Comparison of ENCODE assay signal across 2 cellular contexts in the genomic region with DNA sequence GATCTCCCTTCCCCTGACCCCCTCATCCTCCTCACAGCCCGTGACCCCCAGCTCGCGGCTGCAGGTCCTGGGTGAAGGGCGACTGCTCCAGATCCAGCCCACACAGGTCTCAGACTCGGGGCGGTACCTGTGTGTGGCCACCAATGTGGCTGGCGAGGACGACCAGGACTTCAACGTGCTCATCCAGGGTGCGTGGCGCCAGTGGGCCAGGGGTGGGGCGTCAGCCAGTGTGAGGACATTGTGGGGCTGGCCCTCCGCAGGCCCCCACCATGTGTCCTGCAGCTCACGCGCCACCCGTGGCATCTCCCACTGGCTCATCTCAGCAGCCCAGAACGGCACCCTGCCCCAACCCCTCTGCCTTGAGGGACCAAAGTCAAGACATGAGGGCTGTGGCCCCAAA.
TF ChIP-seq lines count a peak whose summit lies in the region.

No MANE protein-coding gene starts in this region.

TF ChIP-seq in GM23338, 12 proteins besides CTCF, POLR2A, EP300 and RAD21 (continued from another document):
- TF ChIP-seq, protein P1, sequence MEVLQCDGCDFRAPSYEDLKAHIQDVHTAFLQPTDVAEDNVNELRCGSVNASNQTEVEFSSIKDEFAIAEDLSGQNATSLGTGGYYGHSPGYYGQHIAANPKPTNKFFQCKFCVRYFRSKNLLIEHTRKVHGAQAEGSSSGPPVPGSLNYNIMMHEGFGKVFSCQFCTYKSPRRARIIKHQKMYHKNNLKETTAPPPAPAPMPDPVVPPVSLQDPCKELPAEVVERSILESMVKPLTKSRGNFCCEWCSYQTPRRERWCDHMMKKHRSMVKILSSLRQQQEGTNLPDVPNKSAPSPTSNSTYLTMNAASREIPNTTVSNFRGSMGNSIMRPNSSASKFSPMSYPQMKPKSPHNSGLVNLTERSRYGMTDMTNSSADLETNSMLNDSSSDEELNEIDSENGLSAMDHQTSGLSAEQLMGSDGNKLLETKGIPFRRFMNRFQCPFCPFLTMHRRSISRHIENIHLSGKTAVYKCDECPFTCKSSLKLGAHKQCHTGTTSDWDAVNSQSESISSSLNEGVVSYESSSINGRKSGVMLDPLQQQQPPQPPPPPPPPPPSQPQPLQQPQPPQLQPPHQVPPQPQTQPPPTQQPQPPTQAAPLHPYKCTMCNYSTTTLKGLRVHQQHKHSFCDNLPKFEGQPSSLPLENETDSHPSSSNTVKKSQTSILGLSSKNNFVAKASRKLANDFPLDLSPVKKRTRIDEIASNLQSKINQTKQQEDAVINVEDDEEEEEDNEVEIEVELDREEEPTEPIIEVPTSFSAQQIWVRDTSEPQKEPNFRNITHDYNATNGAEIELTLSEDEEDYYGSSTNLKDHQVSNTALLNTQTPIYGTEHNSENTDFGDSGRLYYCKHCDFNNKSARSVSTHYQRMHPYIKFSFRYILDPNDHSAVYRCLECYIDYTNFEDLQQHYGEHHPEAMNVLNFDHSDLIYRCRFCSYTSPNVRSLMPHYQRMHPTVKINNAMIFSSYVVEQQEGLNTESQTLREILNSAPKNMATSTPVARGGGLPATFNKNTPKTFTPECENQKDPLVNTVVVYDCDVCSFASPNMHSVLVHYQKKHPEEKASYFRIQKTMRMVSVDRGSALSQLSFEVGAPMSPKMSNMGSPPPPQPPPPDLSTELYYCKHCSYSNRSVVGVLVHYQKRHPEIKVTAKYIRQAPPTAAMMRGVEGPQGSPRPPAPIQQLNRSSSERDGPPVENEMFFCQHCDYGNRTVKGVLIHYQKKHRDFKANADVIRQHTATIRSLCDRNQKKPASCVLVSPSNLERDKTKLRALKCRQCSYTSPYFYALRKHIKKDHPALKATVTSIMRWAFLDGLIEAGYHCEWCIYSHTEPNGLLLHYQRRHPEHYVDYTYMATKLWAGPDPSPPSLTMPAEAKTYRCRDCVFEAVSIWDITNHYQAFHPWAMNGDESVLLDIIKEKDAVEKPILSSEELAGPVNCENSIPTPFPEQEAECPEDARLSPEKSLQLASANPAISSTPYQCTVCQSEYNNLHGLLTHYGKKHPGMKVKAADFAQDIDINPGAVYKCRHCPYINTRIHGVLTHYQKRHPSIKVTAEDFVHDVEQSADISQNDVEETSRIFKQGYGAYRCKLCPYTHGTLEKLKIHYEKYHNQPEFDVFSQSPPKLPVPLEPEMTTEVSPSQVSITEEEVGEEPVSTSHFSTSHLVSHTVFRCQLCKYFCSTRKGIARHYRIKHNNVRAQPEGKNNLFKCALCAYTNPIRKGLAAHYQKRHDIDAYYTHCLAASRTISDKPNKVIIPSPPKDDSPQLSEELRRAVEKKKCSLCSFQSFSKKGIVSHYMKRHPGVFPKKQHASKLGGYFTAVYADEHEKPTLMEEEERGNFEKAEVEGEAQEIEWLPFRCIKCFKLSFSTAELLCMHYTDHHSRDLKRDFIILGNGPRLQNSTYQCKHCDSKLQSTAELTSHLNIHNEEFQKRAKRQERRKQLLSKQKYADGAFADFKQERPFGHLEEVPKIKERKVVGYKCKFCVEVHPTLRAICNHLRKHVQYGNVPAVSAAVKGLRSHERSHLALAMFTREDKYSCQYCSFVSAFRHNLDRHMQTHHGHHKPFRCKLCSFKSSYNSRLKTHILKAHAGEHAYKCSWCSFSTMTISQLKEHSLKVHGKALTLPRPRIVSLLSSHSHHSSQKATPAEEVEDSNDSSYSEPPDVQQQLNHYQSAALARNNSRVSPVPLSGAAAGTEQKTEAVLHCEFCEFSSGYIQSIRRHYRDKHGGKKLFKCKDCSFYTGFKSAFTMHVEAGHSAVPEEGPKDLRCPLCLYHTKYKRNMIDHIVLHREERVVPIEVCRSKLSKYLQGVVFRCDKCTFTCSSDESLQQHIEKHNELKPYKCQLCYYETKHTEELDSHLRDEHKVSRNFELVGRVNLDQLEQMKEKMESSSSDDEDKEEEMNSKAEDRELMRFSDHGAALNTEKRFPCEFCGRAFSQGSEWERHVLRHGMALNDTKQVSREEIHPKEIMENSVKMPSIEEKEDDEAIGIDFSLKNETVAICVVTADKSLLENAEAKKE (CRISPR knock-in tag; IDR thresholded peaks at IDR 0.05) = no peak
- no peak for TF ChIP-seq ETS1 (IDR thresholded peaks at IDR 0.05)
- TF ChIP-seq ZNF331 (CRISPR knock-in tag; IDR thresholded peaks at IDR 0.05; ENCODE audit: low read depth) = no peak
- TF ChIP-seq EZH2phosphoT487 (IDR thresholded peaks at IDR 0.05; ENCODE audit: unreplicated experiment) = no peak
- TF ChIP-seq STAT1 (IDR thresholded peaks at IDR 0.05; ENCODE audit: unreplicated experiment) = no peak
- no peak for TF ChIP-seq NANOG (IDR thresholded peaks at IDR 0.05; ENCODE audit: borderline replicate concordance)
- TF ChIP-seq REST (IDR thresholded peaks at IDR 0.05; ENCODE audit: unreplicated experiment) = no peak
- no peak for TF ChIP-seq JUNB (IDR thresholded peaks at IDR 0.05; ENCODE audit: unreplicated experiment)

TF ChIP-seq in WTC11, 78 proteins besides CTCF, POLR2A, EP300 and RAD21 (continued from another document):
- TF ChIP-seq, protein P2, sequence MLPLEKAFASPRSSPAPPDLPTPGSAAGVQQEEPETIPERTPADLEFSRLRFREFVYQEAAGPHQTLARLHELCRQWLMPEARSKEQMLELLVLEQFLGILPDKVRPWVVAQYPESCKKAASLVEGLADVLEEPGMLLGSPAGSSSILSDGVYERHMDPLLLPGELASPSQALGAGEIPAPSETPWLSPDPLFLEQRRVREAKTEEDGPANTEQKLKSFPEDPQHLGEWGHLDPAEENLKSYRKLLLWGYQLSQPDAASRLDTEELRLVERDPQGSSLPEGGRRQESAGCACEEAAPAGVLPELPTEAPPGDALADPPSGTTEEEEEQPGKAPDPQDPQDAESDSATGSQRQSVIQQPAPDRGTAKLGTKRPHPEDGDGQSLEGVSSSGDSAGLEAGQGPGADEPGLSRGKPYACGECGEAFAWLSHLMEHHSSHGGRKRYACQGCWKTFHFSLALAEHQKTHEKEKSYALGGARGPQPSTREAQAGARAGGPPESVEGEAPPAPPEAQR (CRISPR knock-in tag; IDR thresholded peaks at IDR 0.05) = no peak
- TF ChIP-seq PRDM15 (CRISPR knock-in tag; IDR thresholded peaks at IDR 0.05) (no peak), ZNF263 (CRISPR knock-in tag; IDR thresholded peaks at IDR 0.05; ENCODE audit: low read depth) (no peak), ZNF416 (CRISPR knock-in tag; IDR thresholded peaks at IDR 0.05) (no peak), NFE2L1 (CRISPR knock-in tag; IDR thresholded peaks at IDR 0.05) (no peak), ZNF532 (CRISPR knock-in tag; IDR thresholded peaks at IDR 0.05; ENCODE audit: borderline replicate concordance) (no peak), ZNF281 (CRISPR knock-in tag; IDR thresholded peaks at IDR 0.05) (no peak)
TF ChIP-seq in WTC11: peak in this region for 0.
